Comparison of ENCODE assay signal across 21 cellular contexts in the genomic region with DNA sequence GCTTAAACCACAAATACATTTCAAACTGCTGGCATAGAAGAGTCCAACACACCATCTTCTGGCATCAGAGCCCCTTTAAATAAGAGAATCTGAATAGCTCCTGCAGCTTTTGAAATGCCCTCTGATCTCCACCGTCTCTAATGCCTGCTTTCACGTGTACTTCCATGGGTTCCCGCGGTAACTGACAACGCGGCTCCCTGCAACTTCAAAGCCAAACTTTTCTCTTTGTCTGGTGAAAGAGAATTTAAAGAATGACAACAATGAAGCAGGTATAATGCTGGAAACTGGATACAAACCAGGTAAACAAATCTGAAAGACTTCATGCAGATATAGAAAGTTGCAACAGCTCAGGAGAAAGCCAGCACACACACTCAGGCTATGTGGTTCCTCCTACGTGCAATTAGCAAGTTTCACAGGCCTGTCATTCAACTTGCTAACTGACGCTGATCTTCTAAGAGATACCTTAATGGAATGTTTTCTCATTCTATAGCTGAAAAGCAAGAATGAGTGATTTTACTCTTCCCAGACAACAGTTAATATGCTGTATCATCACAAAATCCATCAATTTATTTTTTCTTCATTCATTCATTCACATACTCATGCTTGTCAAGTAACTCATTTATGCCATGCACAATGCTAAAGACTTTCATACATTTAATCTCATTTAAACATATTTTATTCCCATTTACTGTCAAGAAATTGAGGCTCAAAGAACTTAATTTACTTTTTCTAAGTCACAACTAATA.
DNase-seq lines count a peak whose midpoint lies in the region; ATAC-seq and TF ChIP-seq lines count a peak whose summit lies in the region.
"Had no signal": no experiment of that assay in that cellular context is flagged by ENCODE, and none has a peak within 500 bp of the region (broad histone marks: within the 10 kb centered on the region; RNA-seq: fewer than 3 reads in every experiment).

No MANE protein-coding gene starts in this region.

- TF ChIP-seq CTCF in H9 (conservative IDR thresholded peaks at IDR 0.05): no peak
- no peak for TF ChIP-seq CTCF in WTC11 (IDR thresholded peaks at IDR 0.05)
- no peak for TF ChIP-seq CTCF in osteoblast (IDR thresholded peaks at IDR 0.05; ENCODE audit: extremely low read depth, low read depth, low read length)
- TF ChIP-seq CTCF in sigmoid colon (IDR thresholded peaks at IDR 0.05): no peak

- H2BK120ac ChIP-seq in H9 (ENCODE audit: low read depth, low read length, poor library complexity, severe bottlenecking): no peak overlapping the region

- no peak overlapping the region for H2BK5ac ChIP-seq in H9 (ENCODE audit: insufficient read length, low read length)

- H3K9ac ChIP-seq in H9 (ENCODE audit: extremely low read depth, insufficient read length, low read length): no peak overlapping the region

- no peak overlapping the region for H3K18ac ChIP-seq in H9 (ENCODE audit: insufficient read length, low read depth, low read length)

- no peaks in the 10 kb centered on the region; a peak in 1 of 7 replicates for H3K36me3 Mint-ChIP-seq in H9 (ENCODE audit: insufficient read depth in 1 of 3, low read depth in 3 of 3)
- H3K36me3 Mint-ChIP-seq in WTC11: no peaks in the 10 kb centered on the region
- H3K36me3 Mint-ChIP-seq: CD8-positive, alpha-beta T cell had no signal

- H3K4me3 ChIP-seq in osteoblast (ENCODE audit: insufficient read depth, low read length) (no peak overlapping the region), sigmoid colon (no peak overlapping the region)
- H3K4me3 ChIP-seq: esophagus muscularis mucosa, gastroesophageal sphincter, SJCRH30, spleen had no signal

- no peak overlapping the region for H2BK12ac ChIP-seq in H9 (ENCODE audit: insufficient read length, low read depth, low read length)

- H3K4me3 Mint-ChIP-seq in H9: no peak overlapping the region
- no peak overlapping the region for H3K4me3 Mint-ChIP-seq in WTC11
- H3K4me3 Mint-ChIP-seq: CD8-positive, alpha-beta T cell; T-helper 1 cell treated with Interleukin-12 subunit alpha and Interleukin-12 subunit beta and Interleukin-4 antibody, amounts not matched to agents 30 μg/mL and 1 μg/mL, for 36 hours had no signal

- H3K9me3 Mint-ChIP-seq in H9 (no peaks in the 10 kb centered on the region), WTC11 (no peaks in the 10 kb centered on the region)
- H3K9me3 Mint-ChIP-seq: CD8-positive, alpha-beta T cell; T-helper 1 cell treated with Interleukin-12 subunit alpha and Interleukin-12 subunit beta and Interleukin-4 antibody, amounts not matched to agents 30 μg/mL and 1 μg/mL, for 36 hours had no signal

- H3K4me2 ChIP-seq in H9 (ENCODE audit: insufficient read depth, insufficient read length, low read length) (no peak overlapping the region), osteoblast (ENCODE audit: insufficient read depth, low read length) (no peak overlapping the region)

- ATAC-seq in WTC11: peak; percentile 76
- ATAC-seq: CD8-positive, alpha-beta T cell; gastroesophageal sphincter had no signal

- no peaks in the 10 kb centered on the region for H3K9me3 ChIP-seq in H9 (ENCODE audit: control insufficient read depth, low read depth, low read length)
- H3K9me3 ChIP-seq in osteoblast (ENCODE audit: low read depth, low read length): no peaks in the 10 kb centered on the region
- H3K9me3 ChIP-seq in sigmoid colon: no peaks in the 10 kb centered on the region
- H3K9me3 ChIP-seq: esophagus muscularis mucosa, gastroesophageal sphincter, SJCRH30, spleen had no signal

- no peak overlapping the region for H2BK15ac ChIP-seq in H9 (ENCODE audit: low read depth, low read length)

- no peak for TF ChIP-seq EP300 in sigmoid colon (IDR thresholded peaks at IDR 0.05)

- H3K79me2 ChIP-seq in H9 (ENCODE audit: insufficient read depth, low read length) (no peaks in the 10 kb centered on the region), osteoblast (ENCODE audit: insufficient read depth, low read length) (no peaks in the 10 kb centered on the region)

- no peak overlapping the region for H3K4ac ChIP-seq in H9 (ENCODE audit: low read depth, low read length)

- H3K27me3 ChIP-seq in H9 (ENCODE audit: insufficient read depth, low read length) (no peaks in the 10 kb centered on the region), osteoblast (ENCODE audit: insufficient read depth, low read length) (no peaks in the 10 kb centered on the region), sigmoid colon (no peaks in the 10 kb centered on the region)
- H3K27me3 ChIP-seq: esophagus muscularis mucosa, SJCRH30, spleen had no signal

- no peak for TF ChIP-seq POLR2A in sigmoid colon (IDR thresholded peaks at IDR 0.05)

- no peak overlapping the region for H4K5ac ChIP-seq in H9 (ENCODE audit: insufficient read length, low read depth, low read length)

- H3K36me3 ChIP-seq in osteoblast (ENCODE audit: insufficient read depth, low read length) (no peaks in the 10 kb centered on the region), sigmoid colon (no peaks in the 10 kb centered on the region)
- H3K36me3 ChIP-seq: esophagus muscularis mucosa, gastroesophageal sphincter, SJCRH30, spleen had no signal

- CTCF ChIA-PET in WTC11 (lab: Charles Lee): interaction anchor here (1.6 kb wide), 1 partner anchor 9 kb away, joined by 7 read pairs; no protein-coding TSS in a partner anchor

- H3K4me1 Mint-ChIP-seq in H9 (peaks cover 16 to 23% of the 10 kb centered on the region in 2 experiments), WTC11 (peaks cover 21% of the 10 kb centered on the region)

- H3K27me3 Mint-ChIP-seq in H9 (ENCODE audit: low read depth): peaks cover 6% of the 10 kb centered on the region; the same call in 1 of the 2 replicates
- H3K27me3 Mint-ChIP-seq in WTC11 (ENCODE audit: low read depth): peaks cover 4% of the 10 kb centered on the region

- H3K23ac ChIP-seq in H9 (ENCODE audit: insufficient read length, low read depth, low read length): no peak overlapping the region

- H4K8ac ChIP-seq in H9 (replicated peaks; ENCODE audit: insufficient read length, low read depth, low read length): no peak overlapping the region

- H4K20me1 ChIP-seq in H9 (ENCODE audit: control insufficient read depth, insufficient read depth, insufficient read length) (no peaks in the 10 kb centered on the region), osteoblast (ENCODE audit: insufficient read depth, low read length) (no peaks in the 10 kb centered on the region)

- DNase-seq in H9 (peak; percentile 37), WTC11 (ENCODE audit: low spot score) (peak; percentile 34), islet precursor cell (peak; percentile 81), osteoblast (ENCODE audit: insufficient read length, low spot score, missing footprints) (no peak), substantia nigra (lab: John Stamatoyannopoulos, UW) (no peak), NCI-H2171 treated with DMSO at 0.1 percent for 48 hours (lab: John Stamatoyannopoulos, UW) (no peak), sigmoid colon (no peak), T-helper 9 cell (no peak)
- DNase-seq: activated CD4-positive, alpha-beta T cell treated with anti-CD3 and anti-CD28 coated beads, Interleukin-2, amount 50 U/mL, for 4 hours; activated gamma-delta T cell; CD8-positive, alpha-beta T cell; DMS53; Karpas-422; NCI-H1417; NCI-H748 treated with DMSO at 0.1 percent for 48 hours; SJCRH30; spleen had no signal

- no peaks in the 10 kb centered on the region for H3K79me1 ChIP-seq in H9 (ENCODE audit: insufficient read depth, low read depth, low read length, poor library complexity, severe bottlenecking)

- no peak overlapping the region for H2BK20ac ChIP-seq in H9 (ENCODE audit: low read depth, low read length, poor library complexity, severe bottlenecking)

- POLR2A ChIA-PET in WTC11 (lab: Charles Lee): no interaction called here

- H3K14ac ChIP-seq in H9 (ENCODE audit: insufficient read depth, low read length): no peak overlapping the region

- no peaks in the 10 kb centered on the region for H3K23me2 ChIP-seq in H9 (ENCODE audit: insufficient read length, low read depth, low read length, poor library complexity, severe bottlenecking)

- H2AFZ ChIP-seq in H9 (ENCODE audit: low read length) (no peak overlapping the region), osteoblast (ENCODE audit: low read length) (peak overlapping the region; percentile 38)

- H3K4me1 ChIP-seq in H9 (ENCODE audit: insufficient read depth, low read length) (peaks cover 2% of the 10 kb centered on the region), osteoblast (ENCODE audit: insufficient read depth, low read length) (no peaks in the 10 kb centered on the region), sigmoid colon (no peaks in the 10 kb centered on the region)
- H3K4me1 ChIP-seq: esophagus muscularis mucosa, gastroesophageal sphincter, SJCRH30, spleen had no signal

- no peak overlapping the region for H2AK5ac ChIP-seq in H9 (ENCODE audit: insufficient read length, low read length)

- H3K56ac ChIP-seq in H9 (ENCODE audit: insufficient read length, low read depth, low read length): no peak overlapping the region

- WGBS in H9 (ENCODE audit: extremely low coverage, insufficient read length, low lambda C conversion rate): no CpG with 5 or more reads among the region's 8 CpGs
- 18 to 60% methylated on average over 8 of the region's 8 CpGs for WGBS in sigmoid colon, 2 donors

- intact Hi-C loops in sigmoid colon (cut with DNase I): no loop called here

- no peak overlapping the region for H3T11ph ChIP-seq in H9 (ENCODE audit: low read length)

- no peak overlapping the region for H3K27ac ChIP-seq in H9 (ENCODE audit: insufficient read length, low read depth, low read length)
- H3K27ac ChIP-seq in osteoblast (ENCODE audit: low read depth, low read length): no peak overlapping the region
- no peak overlapping the region for H3K27ac ChIP-seq in substantia nigra (ENCODE audit: low read depth, low read length, poor library complexity, severe bottlenecking)
- H3K27ac ChIP-seq in sigmoid colon: no peak overlapping the region
- H3K27ac ChIP-seq: esophagus muscularis mucosa, gastroesophageal sphincter, SJCRH30, spleen, VCaP had no signal

- no peak overlapping the region; a peak in 1 of 7 replicates for H3K27ac Mint-ChIP-seq in H9
- no peak overlapping the region for H3K27ac Mint-ChIP-seq in WTC11
- H3K27ac Mint-ChIP-seq: CD8-positive, alpha-beta T cell; T-helper 1 cell treated with Interleukin-12 subunit alpha and Interleukin-12 subunit beta and Interleukin-4 antibody, amounts not matched to agents 30 μg/mL and 1 μg/mL, for 36 hours had no signal

- no peak overlapping the region for H4K91ac ChIP-seq in H9 (ENCODE audit: insufficient read length, low read depth, low read length)

Comparison
In these comparisons a context has a peak if more than half of its experiments do, and no peak if none do; other contexts are left out.
1. DNase-seq: peak in H9 (single experiment), WTC11 (single experiment) and islet precursor cell (single experiment); none in osteoblast (single experiment), substantia nigra (0 of 49), NCI-H2171 treated with DMSO at 0.1 percent for 48 hours (single experiment), sigmoid colon (single experiment) and T-helper 9 cell (single experiment).